ENCODE assay signal across 12 cellular contexts in the genomic region with DNA sequence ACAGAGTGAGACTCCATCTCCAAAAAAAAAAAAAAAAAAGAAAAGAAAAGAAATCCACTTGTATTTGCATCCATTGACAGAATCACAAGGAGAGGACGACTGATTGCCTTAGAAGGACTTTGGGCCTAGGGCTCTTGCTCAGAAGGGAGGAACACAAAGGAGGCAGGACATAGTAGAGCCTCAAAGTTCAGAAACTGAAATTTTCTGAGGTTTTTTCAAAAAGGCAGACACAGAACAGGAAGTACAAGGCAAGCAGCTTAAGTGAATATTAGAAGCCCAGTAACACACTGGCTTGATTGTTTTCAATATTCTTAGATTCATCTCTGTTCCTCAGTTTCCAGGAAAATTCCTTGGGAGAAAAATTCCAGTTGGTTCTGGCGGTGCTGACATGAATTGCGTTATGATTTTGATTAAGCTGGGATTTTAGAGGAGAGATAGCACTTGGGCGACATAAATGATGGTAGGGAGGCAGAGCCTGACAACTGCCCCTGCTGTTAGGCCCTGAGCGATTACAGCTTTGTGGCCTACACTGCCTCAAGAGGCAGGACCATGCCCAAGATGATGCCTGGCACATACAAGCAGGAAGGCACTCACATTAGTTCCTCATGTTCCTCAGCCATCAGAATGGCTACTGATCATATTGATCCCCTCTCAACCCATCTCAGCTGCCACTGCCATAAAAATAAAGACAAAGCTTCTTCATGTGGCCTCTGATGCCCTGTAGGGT. TPM values are rescaled to one million over a fixed set of nuclear protein-coding genes. Genes with fewer than 3 reads are reported as not detected.
DNase-seq lines count a peak whose midpoint lies in the region; ATAC-seq, FAIRE-seq and TF ChIP-seq lines count a peak whose summit lies in the region.
"Had no signal": no experiment of that assay in that cellular context is flagged by ENCODE, and none has a peak within 500 bp of the region (broad histone marks: within the 10 kb centered on the region; RNA-seq: fewer than 3 reads in every experiment).

No MANE protein-coding gene starts in this region.

- no peaks in the 10 kb centered on the region for H3K9me3 Mint-ChIP-seq in activated naive CD4-positive, alpha-beta T cell treated with anti-CD3 and anti-CD28 coated beads, Interleukin-2, amount 50 U/mL, for 72 hours
- no peaks in the 10 kb centered on the region for H3K9me3 Mint-ChIP-seq in activated CD4-positive, alpha-beta memory T cell treated with anti-CD3 and anti-CD28 coated beads, Interleukin-2, amount 10 ng/mL, durations not matched to agents 7 days and 5 days
- H3K9me3 Mint-ChIP-seq in stimulated activated memory B cell treated with anti-CD40 and anti-IgM and Interleukin-4, amounts not matched to agents 10 μg/mL and 1 μg/mL and 100 μg/mL, for 72 hours: no peaks in the 10 kb centered on the region
- H3K9me3 Mint-ChIP-seq: HFFc6 had no signal

- no peaks in the 10 kb centered on the region; the same call in 1 of the 2 replicates for H3K4me1 ChIP-seq in HEK293 (ENCODE audit: control insufficient read depth, insufficient read depth, low read length)

- peak; percentile 30; the same call in 1 of the 2 replicates for TF ChIP-seq CTCF in HEK293 (tag by site-specific recombination; IDR thresholded peaks at IDR 0.05)
- TF ChIP-seq CTCF in D721Med (IDR thresholded peaks at IDR 0.05; ENCODE audit: insufficient read depth, missing control alignments): no peak

- no peak overlapping the region for H3K4me3 Mint-ChIP-seq in activated CD4-positive, alpha-beta memory T cell treated with anti-CD3 and anti-CD28 coated beads, Interleukin-2, amount 10 ng/mL, durations not matched to agents 7 days and 5 days
- H3K4me3 Mint-ChIP-seq in stimulated activated memory B cell treated with anti-CD40 and anti-IgM and Interleukin-4, amounts not matched to agents 10 μg/mL and 1 μg/mL and 100 μg/mL, for 72 hours: no peak overlapping the region
- H3K4me3 Mint-ChIP-seq: HFFc6 had no signal

- POLR2A ChIA-PET in HEK293 (lab: Yijun Ruan, JAX): interaction anchor here (0.5 kb wide), 1 partner anchor 31 kb away, joined by 3 read pairs; no protein-coding TSS in a partner anchor
- POLR2A ChIA-PET in activated CD4-positive, alpha-beta memory T cell treated with anti-CD3 and anti-CD28 coated beads, Interleukin-2, amount 10 ng/mL, durations not matched to agents 7 days and 5 days (lab: Charles Lee): no interaction called here

- DNase-seq in activated naive CD4-positive, alpha-beta T cell treated with anti-CD3 and anti-CD28 coated beads, Interleukin-2, amount 50 U/mL, for 72 hours (ENCODE audit: low spot score in 2 of 2): no peak
- DNase-seq in activated naive CD4-positive, alpha-beta T cell treated with Interleukin-2 at 50 U/mL for 16 hours: no peak
- no peak for DNase-seq in activated CD4-positive, alpha-beta memory T cell treated with anti-CD3 and anti-CD28 coated beads, Interleukin-2, amount 10 ng/mL, durations not matched to agents 7 days and 5 days
- no peak for DNase-seq in D721Med (ENCODE audit: insufficient read length, low spot score)
- DNase-seq in AG20443 (ENCODE audit: low spot score): no peak
- no peak for DNase-seq in stimulated activated CD4-positive, alpha-beta T cell treated with anti-CD3 and anti-CD28 coated beads, Interleukin-12 subunit alpha, Interleukin-12 subunit beta, amount 100 ng/mL, for 4 hours
- DNase-seq: HFFc6, NCI-H2081 treated with DMSO at 0.1 percent for 48 hours had no signal

- H3K4me3 ChIP-seq in HEK293 (ENCODE audit: low read depth, low read length): no peak overlapping the region
- H3K4me3 ChIP-seq: BLaER1 treated with 17β-estradiol and CSF1 and Interleukin-3, amounts not matched to agents 10 nM and 100 nM; lung had no signal

- no peaks in the 10 kb centered on the region for H3K9me3 ChIP-seq in HEK293 (ENCODE audit: control insufficient read depth, insufficient read depth, low read depth, low read length)
- H3K9me3 ChIP-seq: BLaER1 treated with 17β-estradiol and CSF1 and Interleukin-3, amounts not matched to agents 10 nM and 100 nM had no signal

- peak overlapping the region; percentile 13 to 85 for H3K27ac Mint-ChIP-seq in activated naive CD4-positive, alpha-beta T cell treated with anti-CD3 and anti-CD28 coated beads, Interleukin-2, amount 50 U/mL, for 72 hours
- H3K27ac Mint-ChIP-seq in activated CD4-positive, alpha-beta memory T cell treated with anti-CD3 and anti-CD28 coated beads, Interleukin-2, amount 10 ng/mL, durations not matched to agents 7 days and 5 days: peak overlapping the region; percentile 68
- peak overlapping the region; percentile 54 for H3K27ac Mint-ChIP-seq in stimulated activated memory B cell treated with anti-CD40 and anti-IgM and Interleukin-4, amounts not matched to agents 10 μg/mL and 1 μg/mL and 100 μg/mL, for 72 hours
- H3K27ac Mint-ChIP-seq: HFFc6 had no signal

- peak; percentile 39 to 41 for ATAC-seq in activated naive CD4-positive, alpha-beta T cell treated with anti-CD3 and anti-CD28 coated beads, Interleukin-2, amount 50 U/mL, for 72 hours
- no peak for ATAC-seq in stimulated activated memory B cell treated with anti-CD40 and anti-IgM and Interleukin-4, amounts not matched to agents 10 μg/mL and 1 μg/mL and 100 μg/mL, for 72 hours

- H3K27ac ChIP-seq in HEK293 (ENCODE audit: extremely low read depth, low read depth, low read length): no peak overlapping the region

- peaks cover 0 to 10% of the 10 kb centered on the region in 2 experiments; a peak in 1 of 3 replicates for H3K36me3 ChIP-seq in HEK293 (ENCODE audit: control insufficient read depth in 2 of 2, insufficient read depth in 1 of 2, low read length in 2 of 2)

- no peaks in the 10 kb centered on the region for H3K27me3 Mint-ChIP-seq in activated CD4-positive, alpha-beta memory T cell treated with anti-CD3 and anti-CD28 coated beads, Interleukin-2, amount 10 ng/mL, durations not matched to agents 7 days and 5 days
- H3K27me3 Mint-ChIP-seq in stimulated activated memory B cell treated with anti-CD40 and anti-IgM and Interleukin-4, amounts not matched to agents 10 μg/mL and 1 μg/mL and 100 μg/mL, for 72 hours: no peaks in the 10 kb centered on the region

- no peak for FAIRE-seq in D721Med (lab: Jason Lieb, UNC)

- peaks cover 0 to 9% of the 10 kb centered on the region in 2 donors for H3K36me3 Mint-ChIP-seq in activated naive CD4-positive, alpha-beta T cell treated with anti-CD3 and anti-CD28 coated beads, Interleukin-2, amount 50 U/mL, for 72 hours
- H3K36me3 Mint-ChIP-seq in activated CD4-positive, alpha-beta memory T cell treated with anti-CD3 and anti-CD28 coated beads, Interleukin-2, amount 10 ng/mL, durations not matched to agents 7 days and 5 days (ENCODE audit: low read depth): peaks cover 6% of the 10 kb centered on the region
- H3K36me3 Mint-ChIP-seq in stimulated activated memory B cell treated with anti-CD40 and anti-IgM and Interleukin-4, amounts not matched to agents 10 μg/mL and 1 μg/mL and 100 μg/mL, for 72 hours: peaks cover 12% of the 10 kb centered on the region

- CTCF ChIA-PET in HEK293 (lab: Yijun Ruan, JAX): interaction anchor here (0.6 to 6.0 kb wide), 6 partner anchors 13 to 1461 kb away, joined by 3 to 66 read pairs (median 4); partner anchors contain the start of gene CLPB
- CTCF ChIA-PET in activated CD4-positive, alpha-beta memory T cell treated with anti-CD3 and anti-CD28 coated beads, Interleukin-2, amount 10 ng/mL, durations not matched to agents 7 days and 5 days (lab: Charles Lee): interaction anchor here (0.7 to 2.3 kb wide), 8 partner anchors 8 to 194 kb away, joined by 3 to 50 read pairs (median 4); partner anchors contain the start of genes CLPB and INPPL1

- H3K4me1 Mint-ChIP-seq in activated CD4-positive, alpha-beta memory T cell treated with anti-CD3 and anti-CD28 coated beads, Interleukin-2, amount 10 ng/mL, durations not matched to agents 7 days and 5 days: peaks cover 27% of the 10 kb centered on the region
- H3K4me1 Mint-ChIP-seq in stimulated activated memory B cell treated with anti-CD40 and anti-IgM and Interleukin-4, amounts not matched to agents 10 μg/mL and 1 μg/mL and 100 μg/mL, for 72 hours: peaks cover 27% of the 10 kb centered on the region

TF ChIP-seq in HEK293, 187 proteins besides CTCF, POLR2A, EP300 and RAD21:
- TF ChIP-seq, protein P1, sequence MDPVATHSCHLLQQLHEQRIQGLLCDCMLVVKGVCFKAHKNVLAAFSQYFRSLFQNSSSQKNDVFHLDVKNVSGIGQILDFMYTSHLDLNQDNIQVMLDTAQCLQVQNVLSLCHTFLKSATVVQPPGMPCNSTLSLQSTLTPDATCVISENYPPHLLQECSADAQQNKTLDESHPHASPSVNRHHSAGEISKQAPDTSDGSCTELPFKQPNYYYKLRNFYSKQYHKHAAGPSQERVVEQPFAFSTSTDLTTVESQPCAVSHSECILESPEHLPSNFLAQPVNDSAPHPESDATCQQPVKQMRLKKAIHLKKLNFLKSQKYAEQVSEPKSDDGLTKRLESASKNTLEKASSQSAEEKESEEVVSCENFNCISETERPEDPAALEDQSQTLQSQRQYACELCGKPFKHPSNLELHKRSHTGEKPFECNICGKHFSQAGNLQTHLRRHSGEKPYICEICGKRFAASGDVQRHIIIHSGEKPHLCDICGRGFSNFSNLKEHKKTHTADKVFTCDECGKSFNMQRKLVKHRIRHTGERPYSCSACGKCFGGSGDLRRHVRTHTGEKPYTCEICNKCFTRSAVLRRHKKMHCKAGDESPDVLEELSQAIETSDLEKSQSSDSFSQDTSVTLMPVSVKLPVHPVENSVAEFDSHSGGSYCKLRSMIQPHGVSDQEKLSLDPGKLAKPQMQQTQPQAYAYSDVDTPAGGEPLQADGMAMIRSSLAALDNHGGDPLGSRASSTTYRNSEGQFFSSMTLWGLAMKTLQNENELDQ (tag by site-specific recombination; IDR thresholded peaks at IDR 0.05; ENCODE audit: low read depth): no peak
- TF ChIP-seq ZNF311 (tag by site-specific recombination; IDR thresholded peaks at IDR 0.05; ENCODE audit: borderline replicate concordance): no peak

RNA-seq across cellular contexts. Expression of gene CLPB, which starts 15.3 kb away (rescaled TPM):
- total RNA-seq in activated naive CD4-positive, alpha-beta T cell treated with anti-CD3 and anti-CD28 coated beads, Interleukin-2, amount 50 U/mL, for 72 hours: 10 to 100 TPM; 40.0 to 58.4 TPM
- total RNA-seq in activated CD4-positive, alpha-beta memory T cell treated with anti-CD3 and anti-CD28 coated beads, Interleukin-2, amount 10 ng/mL, durations not matched to agents 7 days and 5 days: 10 to 100 TPM; 17.8 to 18.4 TPM
